In genomic region chr2:1817256-1818127, GRCh38 we compare ENCODE assay signal across 8 cellular contexts.
DNase-seq lines count a peak whose midpoint lies in the region; ATAC-seq, FAIRE-seq and TF ChIP-seq lines count a peak whose summit lies in the region.

No MANE protein-coding gene starts in this region.

- no peak overlapping the region for H3K4me3 Mint-ChIP-seq in neural progenitor cell
- no peak overlapping the region for H3K4me3 Mint-ChIP-seq in stimulated activated naive CD8-positive, alpha-beta T cell treated with anti-CD3 and anti-CD28 coated beads, Interleukin-15, amount 100 ng/mL, for 72 hours

- peak; percentile 70 for FAIRE-seq in GM18507 (lab: Jason Lieb, UNC)

- H3K79me2 ChIP-seq in OCI-LY3 (ENCODE audit: low read length) (no peaks in the 10 kb centered on the region), neural progenitor cell (ENCODE audit: low read depth) (no peaks in the 10 kb centered on the region)

- DNase-seq in A172 (ENCODE audit: low spot score) (peak; percentile 93), GM18507 (ENCODE audit: extremely low spot score, insufficient read length, low read depth) (peak; percentile 60), fibroblast of villous mesenchyme (ENCODE audit: low read depth) (peak; percentile 94), neural progenitor cell (ENCODE audit: low spot score) (peak; percentile 70)
- peak; percentile 15 for DNase-seq in activated T-helper 9 cell treated with anti-CD3 and anti-CD28 coated beads, Interleukin-2, amount 50 U/mL, for 16 hours (ENCODE audit: low read depth)
- peak; percentile 44 to 48 for DNase-seq in stimulated activated naive CD8-positive, alpha-beta T cell treated with anti-CD3 and anti-CD28 coated beads, Interleukin-15, amount 100 ng/mL, for 72 hours

- H2AFZ ChIP-seq in OCI-LY3 (ENCODE audit: low read depth, low read length) (peak overlapping the region; percentile 74), neural progenitor cell (replicated peaks) (peak overlapping the region; percentile 15)

- H3K4me1 ChIP-seq in OCI-LY3 (ENCODE audit: low read length) = peaks cover 3% of the 10 kb centered on the region; the same call in 1 of the 2 replicates
- peaks cover 3% of the 10 kb centered on the region for H3K4me1 ChIP-seq in neural progenitor cell

- H3K4me2 ChIP-seq in OCI-LY3 (ENCODE audit: low read length) (peak overlapping the region; percentile 18), neural progenitor cell (no peak overlapping the region)

- peaks cover 6% of the 10 kb centered on the region for H3K27me3 Mint-ChIP-seq in neural progenitor cell (ENCODE audit: insufficient read depth, low read depth)
- H3K27me3 Mint-ChIP-seq in stimulated activated naive CD8-positive, alpha-beta T cell treated with anti-CD3 and anti-CD28 coated beads, Interleukin-15, amount 100 ng/mL, for 72 hours = peaks cover 13% of the 10 kb centered on the region

- H3K4me3 ChIP-seq in OCI-LY3 (ENCODE audit: low read length) = no peak overlapping the region
- no peak overlapping the region for H3K4me3 ChIP-seq in fibroblast of villous mesenchyme (ENCODE audit: low read depth, low read length)
- H3K4me3 ChIP-seq in neural progenitor cell = no peak overlapping the region

- no peak overlapping the region for H3K27ac Mint-ChIP-seq in neural progenitor cell
- H3K27ac Mint-ChIP-seq in stimulated activated naive CD8-positive, alpha-beta T cell treated with anti-CD3 and anti-CD28 coated beads, Interleukin-15, amount 100 ng/mL, for 72 hours = no peak overlapping the region

- no peaks in the 10 kb centered on the region for H3K27me3 ChIP-seq in OCI-LY3 (ENCODE audit: low read depth, low read length)
- H3K27me3 ChIP-seq in neural progenitor cell = no peaks in the 10 kb centered on the region

- no peaks in the 10 kb centered on the region for H3K9me3 Mint-ChIP-seq in neural progenitor cell
- no peaks in the 10 kb centered on the region for H3K9me3 Mint-ChIP-seq in stimulated activated naive CD8-positive, alpha-beta T cell treated with anti-CD3 and anti-CD28 coated beads, Interleukin-15, amount 100 ng/mL, for 72 hours

- H3K36me3 ChIP-seq in OCI-LY3 (replicated peaks; ENCODE audit: low read depth, low read length) (no peaks in the 10 kb centered on the region), neural progenitor cell (no peaks in the 10 kb centered on the region)

- no peak overlapping the region for H3K27ac ChIP-seq in OCI-LY3 (ENCODE audit: low read length)
- no peak overlapping the region for H3K27ac ChIP-seq in neural progenitor cell

- peak; percentile 90 for ATAC-seq in HG03039 (IDR thresholded peaks at IDR 0.05; ENCODE audit: unreplicated experiment)
- peak; percentile 72 for ATAC-seq in stimulated activated naive CD8-positive, alpha-beta T cell treated with anti-CD3 and anti-CD28 coated beads, Interleukin-15, amount 100 ng/mL, for 72 hours

- H3K4me1 Mint-ChIP-seq in neural progenitor cell = peaks cover 18% of the 10 kb centered on the region
- no peaks in the 10 kb centered on the region for H3K4me1 Mint-ChIP-seq in stimulated activated naive CD8-positive, alpha-beta T cell treated with anti-CD3 and anti-CD28 coated beads, Interleukin-15, amount 100 ng/mL, for 72 hours

- H3K9ac ChIP-seq in OCI-LY3 (ENCODE audit: low read length) (peak overlapping the region; percentile 21; the same call in 1 of the 2 replicates), neural progenitor cell (no peak overlapping the region)

- H3K9me3 ChIP-seq in OCI-LY3 (ENCODE audit: insufficient read depth, low read length) = no peaks in the 10 kb centered on the region
- H3K9me3 ChIP-seq in neural progenitor cell (ENCODE audit: low read depth) = no peaks in the 10 kb centered on the region

- no peaks in the 10 kb centered on the region for H3K36me3 Mint-ChIP-seq in neural progenitor cell

- H4K20me1 ChIP-seq in OCI-LY3 (ENCODE audit: insufficient read depth, low read length) (no peaks in the 10 kb centered on the region), neural progenitor cell (ENCODE audit: low read depth) (no peaks in the 10 kb centered on the region)

- peak; percentile 90 for TF ChIP-seq CTCF in OCI-LY3 (IDR thresholded peaks at IDR 0.05; ENCODE audit: low read depth, low read length)
- TF ChIP-seq CTCF in fibroblast of villous mesenchyme (IDR thresholded peaks at IDR 0.05; ENCODE audit: insufficient read depth, low read depth, low read length) = peak; percentile 99
- TF ChIP-seq CTCF in neural progenitor cell (IDR thresholded peaks at IDR 0.05) = peak; percentile 98

- H3F3A ChIP-seq in neural progenitor cell (ENCODE audit: low read depth) = no peaks in the 10 kb centered on the region

Comparison
In these comparisons a context has a peak if more than half of its experiments do, and no peak if none do; other contexts are left out.
1. DNase-seq: peak in every context shown above with its lines; median percentile 94 in fibroblast of villous mesenchyme; 93 in A172; 70 in neural progenitor cell; 60 in GM18507; 46 in stimulated activated naive CD8-positive, alpha-beta T cell treated with anti-CD3 and anti-CD28 coated beads, Interleukin-15, amount 100 ng/mL, for 72 hours; 15 in activated T-helper 9 cell treated with anti-CD3 and anti-CD28 coated beads, Interleukin-2, amount 50 U/mL, for 16 hours.